22 cellular contexts compared by ENCODE assay signal in genomic region chr2:207952564-207953345, GRCh38.
DNase-seq lines count a peak whose midpoint lies in the region; ATAC-seq lines count a peak whose summit lies in the region.
"Had no signal": no experiment of that assay in that cellular context is flagged by ENCODE, and none has a peak within 500 bp of the region (broad histone marks: within the 10 kb centered on the region; RNA-seq: fewer than 3 reads in every experiment).

No MANE protein-coding gene starts in this region.

- ATAC-seq in GM21381 (IDR thresholded peaks at IDR 0.05; ENCODE audit: unreplicated experiment) (peak; percentile 66), HG03103 (IDR thresholded peaks at IDR 0.05; ENCODE audit: low read depth, unreplicated experiment) (peak; percentile 65), HG03565 (IDR thresholded peaks at IDR 0.05; ENCODE audit: unreplicated experiment) (no peak)
- ATAC-seq in activated CD4-positive, CD25-positive, alpha-beta regulatory T cell treated with anti-CD3 and anti-CD28 coated beads, Interleukin-2, amount 50 U/mL, for 24 hours = no peak
- ATAC-seq: effector memory CD8-positive, alpha-beta T cell; heart right ventricle; K562; left cardiac atrium had no signal

- in situ Hi-C loops in G401 (cut with HindIII; ENCODE audit: low sequenced_read_pairs) = no loop called here

- peak; percentile 57 for DNase-seq in G401 (ENCODE audit: low spot score)
- DNase-seq in cerebellar cortex (ENCODE audit: low spot score) = peak; percentile 82
- no peak for DNase-seq in NK-92 (lab: John Stamatoyannopoulos, UW; ENCODE audit: unreplicated experiment)
- no peak for DNase-seq in activated T-cell treated with anti-CD3 and anti-CD28 coated beads, Interleukin-2, amount 50 U/mL, for 1 hour
- DNase-seq: activated naive CD4-positive, alpha-beta T cell treated with anti-CD3 and anti-CD28 coated beads for 36 hours; activated T-cell treated with anti-CD3 and anti-CD28 coated beads, Interleukin-2, amount 50 U/mL, for 48 hours; C1 segment of cervical spinal cord; effector memory CD8-positive, alpha-beta T cell; foreskin fibroblast; heart right ventricle; HFFc6; left cardiac atrium; mammary epithelial cell; MM.1S; NCI-H187; NCI-H524 treated with DMSO at 0.1 percent for 48 hours; stimulated activated CD8-positive, alpha-beta memory T cell treated with anti-CD3 and anti-CD28 coated beads, Interleukin-4, amount 100 ng/mL, for 48 hours had no signal

Comparison
In these comparisons a context has a peak if more than half of its experiments do, and no peak if none do; other contexts are left out.
1. DNase-seq: peak in G401 (single experiment) and cerebellar cortex (single experiment); none in NK-92 (single experiment) and activated T-cell treated with anti-CD3 and anti-CD28 coated beads, Interleukin-2, amount 50 U/mL, for 1 hour (single experiment).
2. ATAC-seq: peak in GM21381 (single experiment) and HG03103 (single experiment); none in activated CD4-positive, CD25-positive, alpha-beta regulatory T cell treated with anti-CD3 and anti-CD28 coated beads, Interleukin-2, amount 50 U/mL, for 24 hours (0 of 2) and HG03565 (single experiment).